ENCODE assay signal across 1 cellular context in the genomic region with DNA sequence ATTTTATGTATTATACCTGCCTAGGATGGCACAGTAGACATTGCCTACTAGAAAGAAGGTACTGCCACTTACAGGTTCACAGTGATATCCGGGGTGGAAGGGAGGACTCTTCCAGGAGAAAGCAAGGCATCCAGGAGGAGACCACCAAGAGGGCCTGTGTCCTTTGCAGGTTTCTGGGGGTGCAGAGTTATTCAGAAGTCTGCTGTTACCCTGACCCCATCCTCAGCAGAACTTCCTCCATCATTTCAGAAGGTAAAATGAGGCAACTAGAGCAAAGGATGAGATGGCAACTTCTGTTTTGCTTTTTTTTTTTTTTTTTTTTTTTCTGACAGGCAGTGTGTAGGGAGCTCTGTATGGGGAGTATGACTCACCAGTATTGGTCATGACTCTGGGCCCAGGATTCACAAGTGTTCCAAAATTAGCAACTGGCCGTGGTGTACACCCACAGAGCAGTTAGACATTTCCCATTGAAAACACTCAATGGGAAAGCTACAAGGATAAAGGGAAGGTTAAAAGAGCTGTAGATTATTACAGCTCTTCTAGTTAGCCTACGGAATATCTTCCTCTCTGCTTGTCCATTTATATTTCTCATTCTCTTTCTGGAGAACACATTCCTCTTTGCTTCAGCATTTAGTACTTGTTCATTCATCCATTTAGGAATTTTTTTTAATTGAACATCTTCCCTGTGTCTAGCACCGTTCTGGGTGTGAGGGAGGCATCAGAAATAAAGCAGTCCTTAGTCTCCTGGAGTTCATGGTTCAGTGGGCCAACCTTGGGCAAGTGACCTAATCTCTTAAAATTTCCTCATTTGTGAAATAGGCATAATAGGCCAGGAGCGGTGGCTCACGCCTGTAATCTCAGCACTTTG.
TF ChIP-seq lines count a peak whose summit lies in the region.

No MANE protein-coding gene starts in this region.

TF ChIP-seq in liver, 16 proteins besides CTCF, POLR2A, EP300 and RAD21 (continued from another document):
- TF ChIP-seq HNF4A (conservative IDR thresholded peaks at IDR 0.05) (peak in 1 of 2 donors; percentile 15), FOXA1 (IDR thresholded peaks at IDR 0.05) (no peak), JUND (IDR thresholded peaks at IDR 0.05) (peak; percentile 90 to 96)
- TF ChIP-seq, protein P1, sequence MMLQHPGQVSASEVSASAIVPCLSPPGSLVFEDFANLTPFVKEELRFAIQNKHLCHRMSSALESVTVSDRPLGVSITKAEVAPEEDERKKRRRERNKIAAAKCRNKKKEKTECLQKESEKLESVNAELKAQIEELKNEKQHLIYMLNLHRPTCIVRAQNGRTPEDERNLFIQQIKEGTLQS (IDR thresholded peaks at IDR 0.05) = peak; percentile 54
